Comparison of ENCODE assay signal across 1 cellular context in genomic region chr3:33057320-33058298, GRCh38.
TF ChIP-seq lines count a peak whose summit lies in the region.

No MANE protein-coding gene starts in this region.

TF ChIP-seq in HepG2, 621 proteins besides CTCF, POLR2A, EP300 and RAD21 (continued from another document and continues in another):
- TF ChIP-seq ZXDC (CRISPR knock-in tag; IDR thresholded peaks at IDR 0.05) (no peak), SNRNP70 (IDR thresholded peaks at IDR 0.05; ENCODE audit: low read depth, low read length) (no peak), ZNF224 (CRISPR knock-in tag; IDR thresholded peaks at IDR 0.05) (no peak), MZF1 (CRISPR knock-in tag; IDR thresholded peaks at IDR 0.05; ENCODE audit: borderline replicate concordance) (no peak), ZNF674 (CRISPR knock-in tag; IDR thresholded peaks at IDR 0.05; ENCODE audit: low read depth) (no peak), ZSCAN12 (CRISPR knock-in tag; IDR thresholded peaks at IDR 0.05) (no peak), ZNF556 (CRISPR knock-in tag; IDR thresholded peaks at IDR 0.05; ENCODE audit: borderline replicate concordance) (no peak), SIN3A (IDR thresholded peaks at IDR 0.05; ENCODE audit: borderline replicate concordance, low read depth, low read length) (no peak), SALL1 (CRISPR knock-in tag; IDR thresholded peaks at IDR 0.05) (peak; percentile 39), ZFY (CRISPR knock-in tag; IDR thresholded peaks at IDR 0.05) (peak; percentile 50), LCORL (IDR thresholded peaks at IDR 0.05) (no peak), LCORL (CRISPR knock-in tag; IDR thresholded peaks at IDR 0.05) (peak; percentile 54; the same call in 1 of the 2 replicates), STAG1 (CRISPR knock-in tag; IDR thresholded peaks at IDR 0.05) (peak; percentile 30; the same call in 1 of the 2 replicates), ADNP (CRISPR knock-in tag; IDR thresholded peaks at IDR 0.05) (no peak), MEF2D (CRISPR knock-in tag; IDR thresholded peaks at IDR 0.05) (no peak), U2AF1 (optimal IDR thresholded peaks at IDR 0.05; ENCODE audit: low read depth, low read length) (no peak), KIAA2018 (CRISPR knock-in tag; IDR thresholded peaks at IDR 0.05; ENCODE audit: borderline replicate concordance) (no peak), CEBPB (IDR thresholded peaks at IDR 0.05; ENCODE audit: borderline replicate concordance, low read depth, low read length) (peak; percentile 52; the same call in 1 of the 2 replicates), ZNF761 (CRISPR knock-in tag; conservative IDR thresholded peaks at IDR 0.05) (no peak), HINFP (CRISPR knock-in tag; IDR thresholded peaks at IDR 0.05; ENCODE audit: low read depth) (no peak), ZNF557 (CRISPR knock-in tag; IDR thresholded peaks at IDR 0.05) (no peak), ZNF280B (CRISPR knock-in tag; IDR thresholded peaks at IDR 0.05; ENCODE audit: borderline replicate concordance) (no peak), AHR (CRISPR knock-in tag; IDR thresholded peaks at IDR 0.05) (no peak), ZNF34 (CRISPR knock-in tag; IDR thresholded peaks at IDR 0.05; ENCODE audit: borderline replicate concordance) (no peak), MAFF (IDR thresholded peaks at IDR 0.05; ENCODE audit: low read depth, low read length) (no peak)
- TF ChIP-seq, protein P1, sequence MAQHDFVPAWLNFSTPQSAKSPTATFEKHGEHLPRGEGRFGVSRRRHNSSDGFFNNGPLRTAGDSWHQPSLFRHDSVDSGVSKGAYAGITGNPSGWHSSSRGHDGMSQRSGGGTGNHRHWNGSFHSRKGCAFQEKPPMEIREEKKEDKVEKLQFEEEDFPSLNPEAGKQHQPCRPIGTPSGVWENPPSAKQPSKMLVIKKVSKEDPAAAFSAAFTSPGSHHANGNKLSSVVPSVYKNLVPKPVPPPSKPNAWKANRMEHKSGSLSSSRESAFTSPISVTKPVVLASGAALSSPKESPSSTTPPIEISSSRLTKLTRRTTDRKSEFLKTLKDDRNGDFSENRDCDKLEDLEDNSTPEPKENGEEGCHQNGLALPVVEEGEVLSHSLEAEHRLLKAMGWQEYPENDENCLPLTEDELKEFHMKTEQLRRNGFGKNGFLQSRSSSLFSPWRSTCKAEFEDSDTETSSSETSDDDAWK (CRISPR knock-in tag; IDR thresholded peaks at IDR 0.05), result no peak
- TF ChIP-seq, protein P2, sequence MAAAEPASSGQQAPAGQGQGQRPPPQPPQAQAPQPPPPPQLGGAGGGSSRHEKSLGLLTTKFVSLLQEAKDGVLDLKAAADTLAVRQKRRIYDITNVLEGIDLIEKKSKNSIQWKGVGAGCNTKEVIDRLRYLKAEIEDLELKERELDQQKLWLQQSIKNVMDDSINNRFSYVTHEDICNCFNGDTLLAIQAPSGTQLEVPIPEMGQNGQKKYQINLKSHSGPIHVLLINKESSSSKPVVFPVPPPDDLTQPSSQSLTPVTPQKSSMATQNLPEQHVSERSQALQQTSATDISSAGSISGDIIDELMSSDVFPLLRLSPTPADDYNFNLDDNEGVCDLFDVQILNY (CRISPR knock-in tag; conservative IDR thresholded peaks at IDR 0.05), result no peak
- TF ChIP-seq, protein P3, sequence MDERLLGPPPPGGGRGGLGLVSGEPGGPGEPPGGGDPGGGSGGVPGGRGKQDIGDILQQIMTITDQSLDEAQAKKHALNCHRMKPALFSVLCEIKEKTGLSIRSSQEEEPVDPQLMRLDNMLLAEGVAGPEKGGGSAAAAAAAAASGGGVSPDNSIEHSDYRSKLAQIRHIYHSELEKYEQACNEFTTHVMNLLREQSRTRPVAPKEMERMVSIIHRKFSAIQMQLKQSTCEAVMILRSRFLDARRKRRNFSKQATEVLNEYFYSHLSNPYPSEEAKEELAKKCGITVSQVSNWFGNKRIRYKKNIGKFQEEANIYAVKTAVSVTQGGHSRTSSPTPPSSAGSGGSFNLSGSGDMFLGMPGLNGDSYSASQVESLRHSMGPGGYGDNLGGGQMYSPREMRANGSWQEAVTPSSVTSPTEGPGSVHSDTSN (CRISPR knock-in tag; IDR thresholded peaks at IDR 0.05), result no peak
- TF ChIP-seq, protein P4, sequence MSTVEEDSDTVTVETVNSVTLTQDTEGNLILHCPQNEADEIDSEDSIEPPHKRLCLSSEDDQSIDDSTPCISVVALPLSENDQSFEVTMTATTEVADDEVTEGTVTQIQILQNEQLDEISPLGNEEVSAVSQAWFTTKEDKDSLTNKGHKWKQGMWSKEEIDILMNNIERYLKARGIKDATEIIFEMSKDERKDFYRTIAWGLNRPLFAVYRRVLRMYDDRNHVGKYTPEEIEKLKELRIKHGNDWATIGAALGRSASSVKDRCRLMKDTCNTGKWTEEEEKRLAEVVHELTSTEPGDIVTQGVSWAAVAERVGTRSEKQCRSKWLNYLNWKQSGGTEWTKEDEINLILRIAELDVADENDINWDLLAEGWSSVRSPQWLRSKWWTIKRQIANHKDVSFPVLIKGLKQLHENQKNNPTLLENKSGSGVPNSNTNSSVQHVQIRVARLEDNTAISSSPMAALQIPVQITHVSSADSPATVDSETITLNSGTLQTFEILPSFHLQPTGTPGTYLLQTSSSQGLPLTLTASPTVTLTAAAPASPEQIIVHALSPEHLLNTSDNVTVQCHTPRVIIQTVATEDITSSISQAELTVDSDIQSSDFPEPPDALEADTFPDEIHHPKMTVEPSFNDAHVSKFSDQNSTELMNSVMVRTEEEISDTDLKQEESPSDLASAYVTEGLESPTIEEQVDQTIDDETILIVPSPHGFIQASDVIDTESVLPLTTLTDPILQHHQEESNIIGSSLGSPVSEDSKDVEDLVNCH (CRISPR knock-in tag; IDR thresholded peaks at IDR 0.05), result no peak
- TF ChIP-seq, protein P5, sequence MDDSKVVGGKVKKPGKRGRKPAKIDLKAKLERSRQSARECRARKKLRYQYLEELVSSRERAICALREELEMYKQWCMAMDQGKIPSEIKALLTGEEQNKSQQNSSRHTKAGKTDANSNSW (CRISPR knock-in tag; IDR thresholded peaks at IDR 0.05; ENCODE audit: borderline replicate concordance), result no peak
- TF ChIP-seq, protein P6, sequence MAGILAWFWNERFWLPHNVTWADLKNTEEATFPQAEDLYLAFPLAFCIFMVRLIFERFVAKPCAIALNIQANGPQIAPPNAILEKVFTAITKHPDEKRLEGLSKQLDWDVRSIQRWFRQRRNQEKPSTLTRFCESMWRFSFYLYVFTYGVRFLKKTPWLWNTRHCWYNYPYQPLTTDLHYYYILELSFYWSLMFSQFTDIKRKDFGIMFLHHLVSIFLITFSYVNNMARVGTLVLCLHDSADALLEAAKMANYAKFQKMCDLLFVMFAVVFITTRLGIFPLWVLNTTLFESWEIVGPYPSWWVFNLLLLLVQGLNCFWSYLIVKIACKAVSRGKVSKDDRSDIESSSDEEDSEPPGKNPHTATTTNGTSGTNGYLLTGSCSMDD (CRISPR knock-in tag; IDR thresholded peaks at IDR 0.05), result no peak
- TF ChIP-seq, protein P7, sequence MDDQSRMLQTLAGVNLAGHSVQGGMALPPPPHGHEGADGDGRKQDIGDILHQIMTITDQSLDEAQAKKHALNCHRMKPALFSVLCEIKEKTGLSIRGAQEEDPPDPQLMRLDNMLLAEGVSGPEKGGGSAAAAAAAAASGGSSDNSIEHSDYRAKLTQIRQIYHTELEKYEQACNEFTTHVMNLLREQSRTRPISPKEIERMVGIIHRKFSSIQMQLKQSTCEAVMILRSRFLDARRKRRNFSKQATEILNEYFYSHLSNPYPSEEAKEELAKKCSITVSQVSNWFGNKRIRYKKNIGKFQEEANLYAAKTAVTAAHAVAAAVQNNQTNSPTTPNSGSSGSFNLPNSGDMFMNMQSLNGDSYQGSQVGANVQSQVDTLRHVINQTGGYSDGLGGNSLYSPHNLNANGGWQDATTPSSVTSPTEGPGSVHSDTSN (CRISPR knock-in tag; IDR thresholded peaks at IDR 0.05; ENCODE audit: borderline replicate concordance), result no peak
